Comparison of ENCODE assay signal across 1 cellular context in the genomic region with DNA sequence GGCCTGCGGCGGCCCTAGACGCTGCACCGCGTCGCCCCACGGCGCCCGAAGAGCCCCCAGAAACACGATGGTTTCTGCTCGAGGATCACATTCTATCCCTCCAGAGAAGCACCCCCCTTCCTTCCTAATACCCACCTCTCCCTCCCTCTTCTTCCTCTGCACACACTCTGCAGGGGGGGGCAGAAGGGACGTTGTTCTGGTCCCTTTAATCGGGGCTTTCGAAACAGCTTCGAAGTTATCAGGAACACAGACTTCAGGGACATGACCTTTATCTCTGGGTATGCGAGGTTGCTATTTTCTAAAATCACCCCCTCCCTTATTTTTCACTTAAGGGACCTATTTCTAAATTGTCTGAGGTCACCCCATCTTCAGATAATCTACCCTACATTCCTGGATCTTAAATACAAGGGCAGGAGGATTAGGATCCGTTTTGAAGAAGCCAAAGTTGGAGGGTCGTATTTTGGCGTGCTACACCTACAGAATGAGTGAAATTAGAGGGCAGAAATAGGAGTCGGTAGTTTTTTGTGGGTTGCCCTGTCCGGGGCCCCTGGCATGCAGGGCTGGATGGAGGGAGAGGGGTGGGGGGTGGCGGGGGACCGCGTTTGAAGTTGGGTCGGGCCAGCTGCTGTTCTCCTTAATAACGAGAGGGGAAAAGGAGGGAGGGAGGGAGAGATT.
TF ChIP-seq lines count a peak whose summit lies in the region.

No MANE protein-coding gene starts in this region.

TF ChIP-seq in endothelial cell of umbilical vein, 7 proteins besides CTCF, POLR2A, EP300 and RAD21:
- TF ChIP-seq EZH2 (IDR thresholded peaks at IDR 0.05; ENCODE audit: borderline replicate concordance, low read depth, low read length, severe bottlenecking) (peak; percentile 81), GATA2 (IDR thresholded peaks at IDR 0.05; ENCODE audit: insufficient read depth, insufficient read length, low read depth, low read length) (no peak)
